Comparison of ENCODE assay signal across 19 cellular contexts in genomic region chr2:119230219-119230618, GRCh38.
"Had no signal": no experiment of that assay in that cellular context is flagged by ENCODE, and none has a peak within 500 bp of the region (broad histone marks: within the 10 kb centered on the region; RNA-seq: fewer than 3 reads in every experiment).

No MANE protein-coding gene starts in this region.

- H3K4me3 ChIP-seq: ascending aorta, cardiac muscle cell, neural progenitor cell, transverse colon had no signal

- H3K36me3 ChIP-seq: ascending aorta, cardiac muscle cell, neural progenitor cell, transverse colon had no signal

- DNase-seq: activated CD4-positive, alpha-beta T cell treated with anti-CD3 and anti-CD28 coated beads, Interleukin-2, amount 50 U/mL, for 4 hours; activated naive CD4-positive, alpha-beta T cell treated with anti-CD3 and anti-CD28 coated beads, Interleukin-2, amount 10 ng/mL, durations not matched to agents 7 days and 5 days; hippocampal formation; kidney; left ventricle myocardium superior; retina; SK-N-SH; small intestine; stimulated activated CD4-positive, alpha-beta T cell treated with anti-CD3 and anti-CD28 coated beads, Interleukin-4, amount 100 ng/mL, for 24 hours; stimulated activated naive CD4-positive, alpha-beta T cell treated with Interleukin-2 at 50 U/mL for 16 hours; T-cell; T-helper 9 cell; transverse colon had no signal

- H2AFZ ChIP-seq: neural progenitor cell, parathyroid adenoma had no signal

- H3K9me3 ChIP-seq: ascending aorta, SK-N-SH, transverse colon had no signal

- H3K27ac ChIP-seq: ascending aorta, cardiac muscle cell, dorsolateral prefrontal cortex, neural progenitor cell, transverse colon had no signal

- H3K4me1 ChIP-seq: ascending aorta had no signal

- H3K27me3 ChIP-seq: ascending aorta, transverse colon had no signal

- ATAC-seq: activated CD4-positive, CD25-positive, alpha-beta regulatory T cell treated with anti-CD3 and anti-CD28 coated beads, Interleukin-2, amount 50 U/mL, for 24 hours; left ventricle myocardium superior; T-cell had no signal
